8 cellular contexts compared by ENCODE assay signal in the genomic region with DNA sequence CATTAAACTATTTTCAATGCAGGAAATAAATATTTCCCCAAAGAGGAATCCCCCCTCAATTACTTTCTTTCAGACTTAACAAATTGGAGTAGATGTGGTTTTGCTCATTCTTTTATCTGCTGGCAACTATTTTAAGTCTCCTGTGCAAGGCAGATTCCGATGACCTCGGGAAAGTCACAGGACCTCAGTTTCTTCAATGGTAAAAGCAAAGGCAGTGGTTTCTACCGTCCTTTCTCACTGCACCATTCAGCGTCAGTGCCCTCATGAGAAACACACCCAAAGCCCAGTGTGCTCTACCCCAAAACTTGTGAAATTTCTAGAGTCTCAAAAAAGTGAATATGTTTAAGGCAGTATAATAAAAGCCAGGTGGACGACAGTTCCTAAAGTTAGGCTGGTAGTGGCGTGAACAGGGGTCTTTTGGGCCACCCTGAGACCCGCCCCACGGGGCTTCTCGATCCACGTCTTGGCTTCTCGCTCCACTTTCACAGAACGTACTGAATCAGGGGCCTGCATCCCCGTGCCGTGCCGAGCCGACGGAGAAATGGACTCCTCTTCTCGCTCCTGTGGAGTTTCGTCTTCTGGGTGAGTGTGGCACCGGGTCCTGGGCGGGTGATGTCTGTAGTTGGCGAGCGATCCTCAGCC. TPM values are rescaled to one million over a fixed set of nuclear protein-coding genes. Genes with fewer than 3 reads are reported as not detected.
DNase-seq lines count a peak whose midpoint lies in the region; ATAC-seq and TF ChIP-seq lines count a peak whose summit lies in the region.

No MANE protein-coding gene starts in this region.

- WGBS in esophagus, 2 donors = 0 to 1% methylated on average over 23 of the region's 23 CpGs

- H3K27me3 Mint-ChIP-seq in activated naive CD4-positive, alpha-beta T cell treated with anti-CD3 and anti-CD28 coated beads, Interleukin-2, amount 10 ng/mL, durations not matched to agents 7 days and 5 days = peaks cover 16% of the 10 kb centered on the region

- peak overlapping the region; percentile 87 for H3K4me3 Mint-ChIP-seq in activated naive CD4-positive, alpha-beta T cell treated with anti-CD3 and anti-CD28 coated beads, Interleukin-2, amount 10 ng/mL, durations not matched to agents 7 days and 5 days

- H3K9me3 ChIP-seq in esophagus (ENCODE audit: control insufficient read depth in 2 of 2, insufficient read depth in 1 of 2, low read depth in 1 of 2, low read length in 1 of 2) (no peaks in the 10 kb centered on the region), mucosa of descending colon (no peaks in the 10 kb centered on the region), uterus (no peaks in the 10 kb centered on the region)

- H3K4me1 ChIP-seq in esophagus (ENCODE audit: control insufficient read depth in 2 of 2, insufficient read depth in 2 of 2, low read length in 1 of 2) = no peaks in the 10 kb centered on the region
- peaks cover 23% of the 10 kb centered on the region for H3K4me1 ChIP-seq in mucosa of descending colon (ENCODE audit: low read depth)
- peaks cover 0 to 6% of the 10 kb centered on the region in 2 donors for H3K4me1 ChIP-seq in uterus

- H3K27me3 ChIP-seq in esophagus (ENCODE audit: control insufficient read depth in 1 of 2, insufficient read depth in 2 of 2, low read length in 2 of 2) (no peaks in the 10 kb centered on the region), uterus (no peaks in the 10 kb centered on the region)

- peaks cover 30% of the 10 kb centered on the region for H3K4me1 Mint-ChIP-seq in activated naive CD4-positive, alpha-beta T cell treated with anti-CD3 and anti-CD28 coated beads, Interleukin-2, amount 10 ng/mL, durations not matched to agents 7 days and 5 days

- H3K36me3 ChIP-seq in esophagus (ENCODE audit: control insufficient read depth in 2 of 2, insufficient read depth in 2 of 2, low read length in 1 of 2) (no peaks in the 10 kb centered on the region), mucosa of descending colon (ENCODE audit: low read depth) (no peaks in the 10 kb centered on the region), uterus (no peaks in the 10 kb centered on the region)

- no peak for TF ChIP-seq POLR2A in uterus (IDR thresholded peaks at IDR 0.05)

- DNase-seq in activated naive CD4-positive, alpha-beta T cell treated with anti-CD3 and anti-CD28 coated beads, Interleukin-2, amount 10 ng/mL, durations not matched to agents 7 days and 5 days = no peak
- no peak for DNase-seq in activated naive CD4-positive, alpha-beta T cell treated with anti-CD3 and anti-CD28 coated beads, Interleukin-2, amount 50 U/mL, for 16 hours
- DNase-seq in SW480 (ENCODE audit: low spot score) (peak; percentile 29), mucosa of descending colon (peak in 1 of 3 donors; percentile 73), uterus (no peak)

- no peak for TF ChIP-seq CTCF in mucosa of descending colon (IDR thresholded peaks at IDR 0.05)
- no peak for TF ChIP-seq CTCF in uterus (IDR thresholded peaks at IDR 0.05)

- no peaks in the 10 kb centered on the region for H3K9me3 Mint-ChIP-seq in activated naive CD4-positive, alpha-beta T cell treated with anti-CD3 and anti-CD28 coated beads, Interleukin-2, amount 10 ng/mL, durations not matched to agents 7 days and 5 days

- peak overlapping the region; percentile 81 to 89 for H3K4me3 ChIP-seq in esophagus (ENCODE audit: low read depth in 1 of 2, low read length in 2 of 2)
- H3K4me3 ChIP-seq in mucosa of descending colon = peak overlapping the region; percentile 99
- peak overlapping the region; percentile 53 to 71 for H3K4me3 ChIP-seq in uterus

- H3K36me3 Mint-ChIP-seq in activated naive CD4-positive, alpha-beta T cell treated with anti-CD3 and anti-CD28 coated beads, Interleukin-2, amount 10 ng/mL, durations not matched to agents 7 days and 5 days = peaks cover 6% of the 10 kb centered on the region

- CTCF ChIA-PET in activated naive CD4-positive, alpha-beta T cell treated with anti-CD3 and anti-CD28 coated beads, Interleukin-2, amount 10 ng/mL, durations not matched to agents 7 days and 5 days (lab: Charles Lee) = interaction anchor here (0.7 to 8.5 kb wide), 6 partner anchors 24 to 183 kb away, joined by 3 to 143 read pairs (median 4); a partner anchor contains a TSS

- ATAC-seq in HG03066 (IDR thresholded peaks at IDR 0.05; ENCODE audit: low read depth, unreplicated experiment) (peak; percentile 20), mucosa of descending colon (peak; percentile 31), HG03039 (IDR thresholded peaks at IDR 0.05; ENCODE audit: unreplicated experiment) (no peak)

- intact Hi-C loops in mucosa of descending colon (cut with DNase I, micrococcal nuclease) (loop anchor here in 1 of 2 donors (10.0 kb wide), 1 partner anchor 131 kb away; no protein-coding TSS in a partner anchor), uterus (cut with DNase I; ENCODE audit: low total_unique reads) (loop anchor here (2.0 to 10.0 kb wide), 2 partner anchors 127 to 179 kb away; a partner anchor contains a TSS)

- H3K27ac ChIP-seq in esophagus (ENCODE audit: low read depth in 2 of 2, low read length in 1 of 2) = peak overlapping the region; percentile 99 to 100
- H3K27ac ChIP-seq in uterus = peak overlapping the region; percentile 97 to 98

- H3K27ac Mint-ChIP-seq in activated naive CD4-positive, alpha-beta T cell treated with anti-CD3 and anti-CD28 coated beads, Interleukin-2, amount 10 ng/mL, durations not matched to agents 7 days and 5 days = peak overlapping the region; percentile 83

RNA-seq across cellular contexts. Expression of a gene that starts 1.3 kb away (rescaled TPM):
- polyA plus RNA-seq in esophagus = 10 to 100 TPM; 22.3 to 32.7 TPM
- 100 to 1,000 TPM in 2 of 3 donors, 10 to 100 TPM in 1; 94.7 to 203 (median 106) TPM for total RNA-seq in mucosa of descending colon
- total RNA-seq in uterus = 100 to 1,000 TPM in 3 of 4 donors, 10 to 100 TPM in 1; 83.8 to 298 (median 159) TPM
